1 cellular context compared by ENCODE assay signal in genomic region chr11:36564376-36565032, GRCh38.
TF ChIP-seq lines count a peak whose summit lies in the region.

No MANE protein-coding gene starts in this region.

TF ChIP-seq in GM23338, 12 proteins besides CTCF, POLR2A, EP300 and RAD21 (continued from another document):
- TF ChIP-seq REST (IDR thresholded peaks at IDR 0.05; ENCODE audit: unreplicated experiment) (no peak), STAT1 (IDR thresholded peaks at IDR 0.05; ENCODE audit: unreplicated experiment) (no peak), ZNF114 (CRISPR knock-in tag; IDR thresholded peaks at IDR 0.05) (no peak), ZNF331 (CRISPR knock-in tag; IDR thresholded peaks at IDR 0.05; ENCODE audit: low read depth) (no peak), EZH2phosphoT487 (IDR thresholded peaks at IDR 0.05; ENCODE audit: unreplicated experiment) (no peak), CREB1 (CRISPR knock-in tag; IDR thresholded peaks at IDR 0.05; ENCODE audit: low read depth) (no peak)
